ENCODE assay signal across 1 cellular context in genomic region chr1:150268706-150269403, GRCh38.
TF ChIP-seq lines count a peak whose summit lies in the region.

TSS of gene APH1A (minus strand) at chr1:150269016. CDS start at chr1:150268810, 206 bp downstream.

TF ChIP-seq in WTC11, 78 proteins besides CTCF, POLR2A, EP300 and RAD21 (continued from another document):
- TF ChIP-seq IRF1 (CRISPR knock-in tag; IDR thresholded peaks at IDR 0.05) (no peak), SMAD3 (CRISPR knock-in tag; IDR thresholded peaks at IDR 0.05; ENCODE audit: borderline replicate concordance) (no peak), PRDM15 (CRISPR knock-in tag; IDR thresholded peaks at IDR 0.05) (no peak), FOXP1 (CRISPR knock-in tag; IDR thresholded peaks at IDR 0.05; ENCODE audit: borderline replicate concordance) (peak; percentile 93), NFYB (CRISPR knock-in tag; conservative IDR thresholded peaks at IDR 0.05; ENCODE audit: low read depth) (peak; percentile 23; the same call in 1 of the 2 replicates), EMX1 (CRISPR knock-in tag; IDR thresholded peaks at IDR 0.05) (no peak), GABPB1 (CRISPR knock-in tag; IDR thresholded peaks at IDR 0.05) (peak; percentile 71; the same call in 1 of the 2 replicates), E2F5 (CRISPR knock-in tag; IDR thresholded peaks at IDR 0.05) (0 out of 2 replicates have a peak, but pooled peaks have one; percentile 45), NR2C2 (CRISPR knock-in tag; IDR thresholded peaks at IDR 0.05) (0 out of 2 replicates have a peak, but pooled peaks have one; percentile 34), GTF2I (CRISPR knock-in tag; conservative IDR thresholded peaks at IDR 0.05) (no peak), CREM (CRISPR knock-in tag; IDR thresholded peaks at IDR 0.05) (peak; percentile 90), USF2 (CRISPR knock-in tag; IDR thresholded peaks at IDR 0.05) (peak; percentile 21; the same call in 1 of the 2 replicates)
